ENCODE assay signal across 12 cellular contexts in the genomic region with DNA sequence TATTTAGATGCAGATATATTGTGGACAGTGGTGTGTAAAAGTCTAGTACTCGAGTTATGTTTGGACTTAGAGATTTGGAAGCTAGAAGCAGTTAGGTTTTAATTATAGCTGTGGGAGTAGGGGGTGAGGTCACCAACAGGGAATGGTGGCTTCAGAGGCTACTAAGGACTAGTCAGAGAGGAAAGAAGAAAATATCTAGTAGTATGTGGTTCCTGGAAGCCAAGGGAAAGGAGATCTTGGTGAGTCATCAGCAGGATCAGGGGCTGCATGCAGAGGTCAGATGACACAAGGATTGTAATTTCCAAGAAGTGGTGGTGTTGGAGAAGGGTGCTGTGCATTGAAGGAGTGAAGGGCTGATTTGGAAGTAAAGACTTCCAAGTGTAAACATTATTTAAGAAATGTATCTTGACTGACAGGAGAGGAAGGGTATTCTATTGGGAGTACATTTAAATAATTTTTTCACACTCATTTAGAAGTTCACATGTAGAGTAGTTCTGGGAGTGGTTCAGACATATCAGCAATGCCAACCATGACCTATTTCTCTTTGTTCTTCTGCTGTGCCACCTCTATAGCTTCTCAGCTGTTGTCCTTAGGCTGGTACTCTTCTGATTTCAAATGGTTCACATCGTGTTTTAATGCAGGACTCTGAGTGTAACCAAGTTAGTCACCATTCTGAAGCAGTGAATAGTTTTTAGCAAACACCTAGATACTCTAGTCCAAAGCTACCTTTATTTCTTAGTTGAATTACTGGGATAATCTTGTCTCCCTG. TPM values are rescaled to one million over a fixed set of nuclear protein-coding genes. Genes with fewer than 3 reads are reported as not detected.
DNase-seq lines count a peak whose midpoint lies in the region; ATAC-seq and TF ChIP-seq lines count a peak whose summit lies in the region.
"Had no signal": no experiment of that assay in that cellular context is flagged by ENCODE, and none has a peak within 500 bp of the region (broad histone marks: within the 10 kb centered on the region; RNA-seq: fewer than 3 reads in every experiment).

No MANE protein-coding gene starts in this region.

- CTCF ChIA-PET in CD8-positive, alpha-beta memory T cell (lab: Charles Lee), result no interaction called here

- no peaks in the 10 kb centered on the region for H3K9me3 Mint-ChIP-seq in CD8-positive, alpha-beta memory T cell

- no peaks in the 10 kb centered on the region for H3K4me1 Mint-ChIP-seq in CD8-positive, alpha-beta memory T cell

- H3K36me3 ChIP-seq in CD8-positive, alpha-beta memory T cell (ENCODE audit: insufficient read depth, low read length), result peaks cover 36% of the 10 kb centered on the region
- H3K36me3 ChIP-seq in mucosa of descending colon (ENCODE audit: low read depth) (peaks cover 4% of the 10 kb centered on the region), esophagus squamous epithelium (peaks cover 0 to 84% (median 17%) of the 10 kb centered on the region in 3 donors), prostate gland (peaks cover 0 to 11% of the 10 kb centered on the region in 2 donors)

- H3K4me1 ChIP-seq in CD8-positive, alpha-beta memory T cell (ENCODE audit: insufficient read depth, low read length), result no peaks in the 10 kb centered on the region
- H3K4me1 ChIP-seq in mucosa of descending colon (ENCODE audit: low read depth) (peaks cover 8% of the 10 kb centered on the region), esophagus squamous epithelium (no peaks in the 10 kb centered on the region), prostate gland (replicated peaks) (no peaks in the 10 kb centered on the region)

- peak overlapping the region; percentile 1 for H3K27ac ChIP-seq in CD8-positive, alpha-beta memory T cell (ENCODE audit: low read depth, low read length)
- no peak overlapping the region for H3K27ac ChIP-seq in esophagus squamous epithelium
- no peak overlapping the region for H3K27ac ChIP-seq in prostate gland
- H3K27ac ChIP-seq: HL-60, tibial artery had no signal

- TF ChIP-seq POLR2A in esophagus squamous epithelium (IDR thresholded peaks at IDR 0.05) (no peak), prostate gland (IDR thresholded peaks at IDR 0.05) (no peak)

- H3K4me3 ChIP-seq in CD8-positive, alpha-beta memory T cell (ENCODE audit: low read length), result no peak overlapping the region
- H3K4me3 ChIP-seq in mucosa of descending colon (no peak overlapping the region), esophagus squamous epithelium (no peak overlapping the region), prostate gland (no peak overlapping the region)
- H3K4me3 ChIP-seq: tibial artery had no signal

- ATAC-seq in mucosa of descending colon (peak; percentile 21), GM18498 (IDR thresholded peaks at IDR 0.05; ENCODE audit: unreplicated experiment) (no peak)
- ATAC-seq: left colon had no signal

- intact Hi-C loops in mucosa of descending colon (cut with DNase I, micrococcal nuclease) (no loop called here), esophagus squamous epithelium (cut with DNase I) (no loop called here), prostate gland (cut with DNase I) (no loop called here)

- DNase-seq in CD8-positive, alpha-beta memory T cell, result no peak
- DNase-seq in LHCN-M2 (ENCODE audit: low read depth) (peak; percentile 93), brain pericyte (ENCODE audit: low read depth, low spot score) (peak; percentile 31), mucosa of descending colon (no peak), medulla oblongata (ENCODE audit: extremely low spot score) (no peak), esophagus squamous epithelium (lab: John Stamatoyannopoulos, UW) (no peak), prostate gland (ENCODE audit: low spot score) (no peak)
- DNase-seq: left colon, NCI-H524, tibial artery had no signal

- no peaks in the 10 kb centered on the region for H3K9me3 ChIP-seq in CD8-positive, alpha-beta memory T cell (ENCODE audit: low read length)
- H3K9me3 ChIP-seq in mucosa of descending colon, result no peaks in the 10 kb centered on the region
- H3K9me3 ChIP-seq in esophagus squamous epithelium, result no peaks in the 10 kb centered on the region
- H3K9me3 ChIP-seq in prostate gland, result no peaks in the 10 kb centered on the region
- H3K9me3 ChIP-seq: tibial artery had no signal

- H3K4me3 Mint-ChIP-seq in CD8-positive, alpha-beta memory T cell, result no peak overlapping the region

- 80 to 86% methylated on average over 2 of the region's 2 CpGs for WGBS in esophagus squamous epithelium, 2 donors
- 77% methylated on average over 2 of the region's 2 CpGs for WGBS in prostate gland

- H3K27ac Mint-ChIP-seq in CD8-positive, alpha-beta memory T cell, result peak overlapping the region in 3 of 8 donors; percentile 4 to 43 (median 17)

- H3K36me3 Mint-ChIP-seq in CD8-positive, alpha-beta memory T cell, result peaks cover 9 to 73% (median 33%) of the 10 kb centered on the region in 3 donors

- POLR2A ChIA-PET in CD8-positive, alpha-beta memory T cell (lab: Charles Lee), result no interaction called here

- no peaks in the 10 kb centered on the region for H3K27me3 Mint-ChIP-seq in CD8-positive, alpha-beta memory T cell

- no peaks in the 10 kb centered on the region for H3K27me3 ChIP-seq in CD8-positive, alpha-beta memory T cell (ENCODE audit: insufficient read depth, low read length, poor library complexity, severe bottlenecking)
- H3K27me3 ChIP-seq in esophagus squamous epithelium, result no peaks in the 10 kb centered on the region
- no peaks in the 10 kb centered on the region for H3K27me3 ChIP-seq in prostate gland (replicated peaks; ENCODE audit: insufficient read depth)
- H3K27me3 ChIP-seq: tibial artery had no signal

- TF ChIP-seq CTCF in mucosa of descending colon (IDR thresholded peaks at IDR 0.05) (no peak), esophagus squamous epithelium (IDR thresholded peaks at IDR 0.05) (no peak), prostate gland (IDR thresholded peaks at IDR 0.05) (no peak)

RNA-seq across cellular contexts. Expression of a gene that starts 59.2 kb away (rescaled TPM):
- total RNA-seq in CD8-positive, alpha-beta memory T cell, result 10 to 100 TPM; 38.6 to 41.4 TPM
- 27.7 TPM for polyA plus RNA-seq in CD8-positive, alpha-beta memory T cell
- 178 and 215 TPM in 2 replicates for total RNA-seq in LHCN-M2 (2014; rRNA removed)
- polyA plus RNA-seq in LHCN-M2 (2012), result 44.6 TPM
- 100 to 1,000 TPM in 1 of 3 donors, 10 to 100 TPM in 2; 77.2 to 108 (median 93.0) TPM for total RNA-seq in mucosa of descending colon
- 10 to 100 TPM; 62.4 to 84.6 (median 76.6) TPM for total RNA-seq in esophagus squamous epithelium
- 100 to 1,000 TPM in 1 of 2 donors, 10 to 100 TPM in 1; 77.1 to 124 TPM for total RNA-seq in prostate gland

Comparison
In these comparisons a context has a peak if more than half of its experiments do, and no peak if none do; other contexts are left out.
1. DNase-seq: peak in LHCN-M2 (single experiment) and brain pericyte (single experiment); none in CD8-positive, alpha-beta memory T cell (0 of 5), mucosa of descending colon (0 of 3), medulla oblongata (single experiment), esophagus squamous epithelium (single experiment) and prostate gland (single experiment).